ENCODE assay signal across 10 cellular contexts in the genomic region with DNA sequence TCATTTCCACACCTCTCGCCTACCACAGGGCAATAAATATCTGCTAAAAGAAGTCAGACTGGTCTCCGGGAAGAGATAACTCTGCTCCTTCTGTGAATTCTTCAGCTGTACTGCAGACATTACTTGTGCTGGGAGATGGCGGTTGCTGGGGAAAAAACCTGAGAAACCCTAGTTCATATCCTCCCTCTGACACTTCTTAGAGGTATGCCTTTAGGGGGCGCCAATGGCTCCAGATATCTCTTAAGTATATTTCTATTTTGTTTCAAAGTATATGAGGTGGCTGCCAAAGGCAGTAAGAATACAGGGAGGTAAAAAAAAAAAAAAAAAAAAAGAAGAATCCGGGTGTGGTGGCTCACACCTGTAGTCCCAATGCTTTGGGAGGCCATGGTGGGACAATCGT.
DNase-seq lines count a peak whose midpoint lies in the region; ATAC-seq and TF ChIP-seq lines count a peak whose summit lies in the region.
"Had no signal": no experiment of that assay in that cellular context is flagged by ENCODE, and none has a peak within 500 bp of the region (broad histone marks: within the 10 kb centered on the region; RNA-seq: fewer than 3 reads in every experiment).

No MANE protein-coding gene starts in this region.

- in situ Hi-C loops in brain microvascular endothelial cell (cut with HindIII; ENCODE audit: low pct_ligation_motif_present, low sequenced_read_pairs) = loop anchor here (25.0 kb wide), 1 partner anchor 324 kb away; no protein-coding TSS in a partner anchor

- no peaks in the 10 kb centered on the region for H3K79me2 ChIP-seq in Karpas-422 (ENCODE audit: low read length)

- no peaks in the 10 kb centered on the region for H3K9me2 ChIP-seq in Karpas-422 (replicated peaks; ENCODE audit: insufficient read depth, low read length)

- no peak overlapping the region for H2AFZ ChIP-seq in Karpas-422 (ENCODE audit: low read length)

- H3K4me1 ChIP-seq in Karpas-422 (ENCODE audit: low read length) = no peaks in the 10 kb centered on the region
- H3K4me1 ChIP-seq in psoas muscle = no peaks in the 10 kb centered on the region

- H3K9me3 ChIP-seq in Karpas-422 (ENCODE audit: low read length) = no peaks in the 10 kb centered on the region
- no peaks in the 10 kb centered on the region for H3K9me3 ChIP-seq in psoas muscle

- H3K4me3 ChIP-seq in Karpas-422 (ENCODE audit: low read length) = no peak overlapping the region
- no peak overlapping the region for H3K4me3 ChIP-seq in brain microvascular endothelial cell (ENCODE audit: low read depth, low read length)
- no peak overlapping the region for H3K4me3 ChIP-seq in retinal pigment epithelial cell (ENCODE audit: low read length)
- no peak overlapping the region for H3K4me3 ChIP-seq in psoas muscle

- WGBS in psoas muscle, 3 donors = 87 to 91% (median 89%) methylated on average over 6 of the region's 6 CpGs

- no peak overlapping the region for H3K4me2 ChIP-seq in Karpas-422 (ENCODE audit: low read depth, low read length, poor library complexity, severe bottlenecking)

- H3K9ac ChIP-seq in Karpas-422 (ENCODE audit: low read length) = no peak overlapping the region

- H3K27ac ChIP-seq in Karpas-422 (ENCODE audit: low read length) = no peak overlapping the region
- no peak overlapping the region for H3K27ac ChIP-seq in brain microvascular endothelial cell
- no peak overlapping the region for H3K27ac ChIP-seq in psoas muscle

- no peak for ATAC-seq in GM21619 (IDR thresholded peaks at IDR 0.05; ENCODE audit: unreplicated experiment)
- ATAC-seq in GM21786 (IDR thresholded peaks at IDR 0.05; ENCODE audit: unreplicated experiment) = no peak
- no peak for ATAC-seq in psoas muscle
- ATAC-seq: naive thymus-derived CD4-positive, alpha-beta T cell had no signal

- intact Hi-C loops in psoas muscle (cut with DNase I) = no loop called here

- no peaks in the 10 kb centered on the region for H4K20me1 ChIP-seq in Karpas-422 (ENCODE audit: insufficient read depth, low read depth, low read length)

- no peaks in the 10 kb centered on the region for H3K36me3 ChIP-seq in Karpas-422 (ENCODE audit: insufficient read depth, low read length)
- H3K36me3 ChIP-seq in brain microvascular endothelial cell (replicated peaks) = no peaks in the 10 kb centered on the region
- H3K36me3 ChIP-seq in psoas muscle (ENCODE audit: insufficient read depth in 1 of 2, low read depth in 1 of 2) = peaks cover 0 to 10% of the 10 kb centered on the region in 2 donors

- no peaks in the 10 kb centered on the region for H3K27me3 ChIP-seq in Karpas-422 (ENCODE audit: low read length)
- H3K27me3 ChIP-seq in brain microvascular endothelial cell (replicated peaks) = no peaks in the 10 kb centered on the region
- no peaks in the 10 kb centered on the region for H3K27me3 ChIP-seq in psoas muscle (ENCODE audit: insufficient read depth in 3 of 3, low read length in 2 of 3)

- TF ChIP-seq CTCF in brain microvascular endothelial cell (IDR thresholded peaks at IDR 0.05; ENCODE audit: low read depth, low read length, missing control alignments) (peak; percentile 63), retinal pigment epithelial cell (conservative IDR thresholded peaks at IDR 0.05; ENCODE audit: low read depth, low read length) (peak; percentile 40), psoas muscle (IDR thresholded peaks at IDR 0.05) (no peak)

- peak; percentile 24 for DNase-seq in activated T-cell treated with anti-CD3 and anti-CD28 coated beads, Interleukin-2, amount 50 U/mL, for 48 hours
- DNase-seq in activated T-cell treated with anti-CD3 and anti-CD28 coated beads for 4 hours = no peak
- DNase-seq in Karpas-422 = peak; percentile 53
- DNase-seq in brain microvascular endothelial cell = peak; percentile 47
- no peak for DNase-seq in retinal pigment epithelial cell (ENCODE audit: low read depth)
- no peak for DNase-seq in psoas muscle
- DNase-seq: naive thymus-derived CD4-positive, alpha-beta T cell; Right ventricle myocardium superior had no signal

Comparison
In these comparisons a context has a peak if more than half of its experiments do, and no peak if none do; other contexts are left out.
1. DNase-seq: peak in activated T-cell treated with anti-CD3 and anti-CD28 coated beads, Interleukin-2, amount 50 U/mL, for 48 hours (2 of 2), Karpas-422 (single experiment) and brain microvascular endothelial cell (single experiment); none in activated T-cell treated with anti-CD3 and anti-CD28 coated beads for 4 hours (single experiment), retinal pigment epithelial cell (single experiment) and psoas muscle (0 of 2).